ENCODE assay signal across 8 cellular contexts in genomic region chr12:54603173-54603814, GRCh38. TPM values are rescaled to one million over a fixed set of nuclear protein-coding genes. Genes with fewer than 3 reads are reported as not detected.
DNase-seq lines count a peak whose midpoint lies in the region; ATAC-seq, FAIRE-seq and TF ChIP-seq lines count a peak whose summit lies in the region.

No MANE protein-coding gene starts in this region.

- H3K36me3 ChIP-seq in gastroesophageal sphincter, result no peaks in the 10 kb centered on the region
- H3K36me3 ChIP-seq in parathyroid adenoma (ENCODE audit: control insufficient read depth, insufficient read depth, low read length), result no peaks in the 10 kb centered on the region

- no peak overlapping the region for H3K9ac ChIP-seq in parathyroid adenoma

- 19 to 27% methylated on average over 7 to 8 of the region's 8 CpGs for WGBS in gastroesophageal sphincter (ENCODE audit: low coverage in 1 of 2), 2 donors

- H3K9me3 Mint-ChIP-seq in activated T-helper 17 cell treated with anti-CD3 and anti-CD28 coated beads, Interleukin-2, amount 50 U/mL, for 72 hours, result no peaks in the 10 kb centered on the region

- no peak overlapping the region for H3K27ac Mint-ChIP-seq in activated T-helper 17 cell treated with anti-CD3 and anti-CD28 coated beads, Interleukin-2, amount 50 U/mL, for 72 hours

- no peaks in the 10 kb centered on the region for H3K4me1 ChIP-seq in gastroesophageal sphincter
- peaks cover 8% of the 10 kb centered on the region for H3K4me1 ChIP-seq in parathyroid adenoma

- peak; percentile 59 for FAIRE-seq in urothelium cell line (lab: Jason Lieb, UNC)

- H3K9me3 ChIP-seq in gastroesophageal sphincter (no peaks in the 10 kb centered on the region), parathyroid adenoma (ENCODE audit: control insufficient read depth, low read length) (no peaks in the 10 kb centered on the region)

- TF ChIP-seq CTCF in gastroesophageal sphincter (IDR thresholded peaks at IDR 0.05) (peak; percentile 57 to 77 (median 60)), parathyroid adenoma (IDR thresholded peaks at IDR 0.05) (peak; percentile 82)

- ATAC-seq in GM21423 (IDR thresholded peaks at IDR 0.05; ENCODE audit: unreplicated experiment), result peak; percentile 86
- ATAC-seq in activated T-helper 17 cell treated with anti-CD3 and anti-CD28 coated beads, Interleukin-2, amount 50 U/mL, for 72 hours (replicated peaks), result peak; percentile 80
- peak; percentile 84 for ATAC-seq in gastroesophageal sphincter

- no peak overlapping the region for H3K4me3 ChIP-seq in gastroesophageal sphincter
- no peak overlapping the region for H3K4me3 ChIP-seq in parathyroid adenoma (ENCODE audit: low read depth, low read length)

- no peak overlapping the region for H3K4me3 Mint-ChIP-seq in activated T-helper 17 cell treated with anti-CD3 and anti-CD28 coated beads, Interleukin-2, amount 50 U/mL, for 72 hours

- TF ChIP-seq POLR2A in gastroesophageal sphincter (IDR thresholded peaks at IDR 0.05), result no peak

- no peak overlapping the region for H3K27ac ChIP-seq in gastroesophageal sphincter
- H3K27ac ChIP-seq in parathyroid adenoma, result no peak overlapping the region

- DNase-seq in Daoy (ENCODE audit: low read depth) (peak; percentile 84), HT-29 (ENCODE audit: low spot score) (peak; percentile 75), SHP77 (lab: John Stamatoyannopoulos, UW) (peak; percentile 21 to 32), urothelium cell line (ENCODE audit: low spot score) (peak; percentile 81)

- H3K4me1 Mint-ChIP-seq in activated T-helper 17 cell treated with anti-CD3 and anti-CD28 coated beads, Interleukin-2, amount 50 U/mL, for 72 hours, result no peaks in the 10 kb centered on the region

- no peaks in the 10 kb centered on the region for H3K79me2 ChIP-seq in parathyroid adenoma

- peaks cover 18% of the 10 kb centered on the region for H3K27me3 Mint-ChIP-seq in activated T-helper 17 cell treated with anti-CD3 and anti-CD28 coated beads, Interleukin-2, amount 50 U/mL, for 72 hours

- H3K27me3 ChIP-seq in gastroesophageal sphincter (no peaks in the 10 kb centered on the region), parathyroid adenoma (ENCODE audit: control insufficient read depth, insufficient read depth, low read length) (no peaks in the 10 kb centered on the region)

- no peaks in the 10 kb centered on the region for H3K36me3 Mint-ChIP-seq in activated T-helper 17 cell treated with anti-CD3 and anti-CD28 coated beads, Interleukin-2, amount 50 U/mL, for 72 hours (ENCODE audit: low read depth)

- H3K4me2 ChIP-seq in parathyroid adenoma (ENCODE audit: low read length), result no peak overlapping the region

- no peak for TF ChIP-seq EP300 in gastroesophageal sphincter (IDR thresholded peaks at IDR 0.05)

- no peak overlapping the region for H2AFZ ChIP-seq in parathyroid adenoma

RNA-seq across cellular contexts. Expression of gene PPP1R1A, which starts 14.8 kb away (rescaled TPM):
- not detected in 2 replicates for total RNA-seq in Daoy (2014; rRNA removed; shearing (Covaris generic))
- total RNA-seq in HT-29 (2014; rRNA removed; shearing (Covaris generic)), result not detected in 2 replicates
- total RNA-seq in activated T-helper 17 cell treated with anti-CD3 and anti-CD28 coated beads, Interleukin-2, amount 50 U/mL, for 72 hours, result not detected
- 10 to 100 TPM in 2 of 4 donors, 1 to 10 TPM in 2; 2.5 to 27.9 (median 18.0) TPM for total RNA-seq in gastroesophageal sphincter

RNA-seq across cellular contexts. Expression of gene LACRT, which starts 31.4 kb away (rescaled TPM):
- not detected in 2 replicates for total RNA-seq in Daoy (2014; rRNA removed; shearing (Covaris generic))
- total RNA-seq in HT-29 (2014; rRNA removed; shearing (Covaris generic)), result not detected in 2 replicates
- total RNA-seq in activated T-helper 17 cell treated with anti-CD3 and anti-CD28 coated beads, Interleukin-2, amount 50 U/mL, for 72 hours, result not detected
- not detected for total RNA-seq in gastroesophageal sphincter

RNA-seq across cellular contexts. Expression of gene DCD, which starts 44.9 kb away (rescaled TPM):
- not detected in 2 replicates for total RNA-seq in Daoy (2014; rRNA removed; shearing (Covaris generic))
- not detected in 2 replicates for total RNA-seq in HT-29 (2014; rRNA removed; shearing (Covaris generic))
- total RNA-seq in activated T-helper 17 cell treated with anti-CD3 and anti-CD28 coated beads, Interleukin-2, amount 50 U/mL, for 72 hours, result not detected
- total RNA-seq in gastroesophageal sphincter, result not detected

RNA-seq across cellular contexts. Expression of gene PDE1B, which starts 53.9 kb away (rescaled TPM):
- 0.23 and 1.3 TPM in 2 replicates for total RNA-seq in Daoy (2014; rRNA removed; shearing (Covaris generic))
- total RNA-seq in HT-29 (2014; rRNA removed; shearing (Covaris generic)), result not detected in 2 replicates
- 10 to 100 TPM; 17.8 to 47.4 TPM for total RNA-seq in activated T-helper 17 cell treated with anti-CD3 and anti-CD28 coated beads, Interleukin-2, amount 50 U/mL, for 72 hours
- total RNA-seq in gastroesophageal sphincter, result 10 to 100 TPM in 2 of 4 donors, 1 to 10 TPM in 2; 6.3 to 25.4 (median 11.7) TPM

Comparison
In these comparisons a context has a peak if more than half of its experiments do, and no peak if none do; other contexts are left out.
1. DNase-seq: peak in every context shown above with its lines; median percentile 84 in Daoy; 81 in urothelium cell line; 75 in HT-29; 26 in SHP77.